9 cellular contexts compared by ENCODE assay signal in the genomic region with DNA sequence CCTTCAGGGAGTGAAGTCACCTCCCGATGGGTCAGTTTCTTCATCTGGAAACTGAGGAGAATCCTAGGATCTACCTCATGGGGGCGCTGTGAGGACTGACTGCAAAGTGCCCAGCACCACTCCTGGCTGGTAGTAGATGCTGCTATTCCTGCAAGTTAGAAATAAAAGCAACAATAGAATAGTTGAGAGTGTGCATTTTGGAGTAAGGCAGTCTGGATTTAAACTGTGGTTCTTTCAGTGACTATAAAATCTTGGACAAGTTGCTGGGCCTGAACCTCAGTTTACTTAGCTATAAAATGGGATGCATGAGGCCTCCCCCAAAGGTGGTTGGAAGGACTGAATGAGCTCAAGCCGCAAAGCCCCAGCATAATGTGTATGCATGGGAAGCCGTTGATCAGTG.
DNase-seq lines count a peak whose midpoint lies in the region; ATAC-seq, FAIRE-seq and TF ChIP-seq lines count a peak whose summit lies in the region.
"Had no signal": no experiment of that assay in that cellular context is flagged by ENCODE, and none has a peak within 500 bp of the region (broad histone marks: within the 10 kb centered on the region; RNA-seq: fewer than 3 reads in every experiment).

No MANE protein-coding gene starts in this region.

- H3K9ac ChIP-seq in Loucy (ENCODE audit: low read depth, low read length, poor library complexity, severe bottlenecking) = no peak overlapping the region

- no peak overlapping the region for H3K4me2 ChIP-seq in Loucy (ENCODE audit: low read depth, low read length, poor library complexity, severe bottlenecking)

- H3K27me3 Mint-ChIP-seq in activated T-helper 1 cell treated with anti-CD3 and anti-CD28 coated beads, Interleukin-12 subunit alpha, Interleukin-12 subunit beta, Interleukin-2, Interleukin-4 antibody, amounts not matched to agents 30 ng/mL and 10 ng/mL and 1 ng/mL, durations not matched to agents 14 hours and 24 hours and 36 hours (ENCODE audit: insufficient read depth) = peaks cover 2% of the 10 kb centered on the region
- H3K27me3 Mint-ChIP-seq: T-cell had no signal

- no peaks in the 10 kb centered on the region for H3K9me2 ChIP-seq in Loucy (replicated peaks; ENCODE audit: low read depth, low read length)

- H3K36me3 ChIP-seq in Loucy (ENCODE audit: insufficient read depth, low read length) = no peaks in the 10 kb centered on the region

- no peak for FAIRE-seq in D721Med (lab: Jason Lieb, UNC)

- H3K4me1 ChIP-seq in Loucy (ENCODE audit: insufficient read depth, low read length, poor library complexity, severe bottlenecking) = no peaks in the 10 kb centered on the region

- H4K20me1 ChIP-seq in Loucy (ENCODE audit: insufficient read depth, low read length, poor library complexity, severe bottlenecking) = no peaks in the 10 kb centered on the region

- ATAC-seq in HG03280 (IDR thresholded peaks at IDR 0.05; ENCODE audit: unreplicated experiment) = no peak
- ATAC-seq in HG03571 (IDR thresholded peaks at IDR 0.05; ENCODE audit: unreplicated experiment) = no peak
- ATAC-seq: T-cell had no signal

- H2AFZ ChIP-seq in Loucy (ENCODE audit: low read length) = no peak overlapping the region

- H3K4me3 Mint-ChIP-seq in activated T-helper 1 cell treated with anti-CD3 and anti-CD28 coated beads, Interleukin-12 subunit alpha, Interleukin-12 subunit beta, Interleukin-2, Interleukin-4 antibody, amounts not matched to agents 30 ng/mL and 10 ng/mL and 1 ng/mL, durations not matched to agents 14 hours and 24 hours and 36 hours = no peak overlapping the region
- H3K4me3 Mint-ChIP-seq: T-cell had no signal

- peaks cover 8% of the 10 kb centered on the region for H3K4me1 Mint-ChIP-seq in activated T-helper 1 cell treated with anti-CD3 and anti-CD28 coated beads, Interleukin-12 subunit alpha, Interleukin-12 subunit beta, Interleukin-2, Interleukin-4 antibody, amounts not matched to agents 30 ng/mL and 10 ng/mL and 1 ng/mL, durations not matched to agents 14 hours and 24 hours and 36 hours (ENCODE audit: low read depth)
- H3K4me1 Mint-ChIP-seq: T-cell had no signal

- no peaks in the 10 kb centered on the region for H3K9me3 Mint-ChIP-seq in activated T-helper 1 cell treated with anti-CD3 and anti-CD28 coated beads, Interleukin-12 subunit alpha, Interleukin-12 subunit beta, Interleukin-2, Interleukin-4 antibody, amounts not matched to agents 30 ng/mL and 10 ng/mL and 1 ng/mL, durations not matched to agents 14 hours and 24 hours and 36 hours
- H3K9me3 Mint-ChIP-seq: T-cell had no signal

- no peaks in the 10 kb centered on the region for H3K36me3 Mint-ChIP-seq in activated T-helper 1 cell treated with anti-CD3 and anti-CD28 coated beads, Interleukin-12 subunit alpha, Interleukin-12 subunit beta, Interleukin-2, Interleukin-4 antibody, amounts not matched to agents 30 ng/mL and 10 ng/mL and 1 ng/mL, durations not matched to agents 14 hours and 24 hours and 36 hours (ENCODE audit: low read depth)
- H3K36me3 Mint-ChIP-seq: T-cell had no signal

- H3K27ac Mint-ChIP-seq in activated T-helper 1 cell treated with anti-CD3 and anti-CD28 coated beads, Interleukin-12 subunit alpha, Interleukin-12 subunit beta, Interleukin-2, Interleukin-4 antibody, amounts not matched to agents 30 ng/mL and 10 ng/mL and 1 ng/mL, durations not matched to agents 14 hours and 24 hours and 36 hours = no peak overlapping the region
- H3K27ac Mint-ChIP-seq: T-cell had no signal

- no peaks in the 10 kb centered on the region for H3K9me3 ChIP-seq in Loucy (ENCODE audit: insufficient read depth, low read depth, low read length)

- H3K79me2 ChIP-seq in Loucy (ENCODE audit: insufficient read depth, low read length) = no peaks in the 10 kb centered on the region

- no peak for DNase-seq in D721Med (ENCODE audit: insufficient read length, low spot score)
- DNase-seq in activated T-helper 1 cell treated with anti-CD3 and anti-CD28 coated beads, Interleukin-12 subunit alpha, Interleukin-12 subunit beta, Interleukin-2, Interleukin-4 antibody, amounts not matched to agents 30 ng/mL and 10 ng/mL and 1 ng/mL, durations not matched to agents 14 hours and 24 hours and 36 hours (ENCODE audit: low spot score) = peak; percentile 10
- peak; percentile 59 to 62 for DNase-seq in lung microvascular endothelial cell (ENCODE audit: low read depth in 2 of 2)
- DNase-seq in MV-4-11 (lab: John Stamatoyannopoulos, UW) = no peak
- DNase-seq in NCI-H524 (lab: John Stamatoyannopoulos, UW) = no peak

- H3F3A ChIP-seq in Loucy (ENCODE audit: low read depth) = no peaks in the 10 kb centered on the region

- TF ChIP-seq CTCF in D721Med (IDR thresholded peaks at IDR 0.05; ENCODE audit: insufficient read depth, missing control alignments) = peak; percentile 14
- TF ChIP-seq CTCF in Loucy (conservative IDR thresholded peaks at IDR 0.05; ENCODE audit: low read length) = peak; percentile 75

- no peak overlapping the region for H3K4me3 ChIP-seq in Loucy (ENCODE audit: low read length, poor library complexity, severe bottlenecking)

- no peaks in the 10 kb centered on the region for H3K27me3 ChIP-seq in Loucy (ENCODE audit: insufficient read depth, low read length, poor library complexity, severe bottlenecking)

- intact Hi-C loops in activated T-helper 1 cell treated with anti-CD3 and anti-CD28 coated beads, Interleukin-12 subunit alpha, Interleukin-12 subunit beta, Interleukin-2, Interleukin-4 antibody, amounts not matched to agents 30 ng/mL and 10 ng/mL and 1 ng/mL, durations not matched to agents 14 hours and 24 hours and 36 hours (cut with micrococcal nuclease) = loop anchor here (1.0 to 10.0 kb wide), 2 partner anchors 72 to 190 kb away; no protein-coding TSS in a partner anchor

Comparison
In these comparisons a context has a peak if more than half of its experiments do, and no peak if none do; other contexts are left out.
1. DNase-seq: peak in activated T-helper 1 cell treated with anti-CD3 and anti-CD28 coated beads, Interleukin-12 subunit alpha, Interleukin-12 subunit beta, Interleukin-2, Interleukin-4 antibody, amounts not matched to agents 30 ng/mL and 10 ng/mL and 1 ng/mL, durations not matched to agents 14 hours and 24 hours and 36 hours (single experiment) and lung microvascular endothelial cell (2 of 2); none in D721Med (single experiment), MV-4-11 (single experiment) and NCI-H524 (0 of 2).